In the genomic region with DNA sequence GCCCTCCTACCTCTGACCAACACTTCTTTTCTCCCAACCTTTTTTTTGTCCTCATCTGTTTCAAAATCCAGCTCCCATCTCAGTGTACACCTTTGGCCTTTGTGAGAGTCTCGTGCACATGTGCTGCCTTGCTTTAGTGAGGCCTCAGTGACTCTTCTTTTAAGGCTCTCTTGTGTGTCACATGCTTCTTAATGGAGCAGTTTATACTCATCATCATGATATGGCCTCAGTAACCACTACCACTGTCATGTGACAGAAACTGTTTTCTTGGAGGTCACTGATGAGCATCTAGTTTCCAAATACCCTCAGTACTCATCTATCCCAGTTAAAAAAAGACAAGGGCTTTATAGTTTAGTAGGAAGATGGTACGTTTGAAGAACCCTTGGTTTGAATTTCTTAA, we compare ENCODE assay signal across 16 cellular contexts. TPM values are rescaled to one million over a fixed set of nuclear protein-coding genes. Genes with fewer than 3 reads are reported as not detected.
DNase-seq lines count a peak whose midpoint lies in the region; TF ChIP-seq lines count a peak whose summit lies in the region.
"Had no signal": no experiment of that assay in that cellular context is flagged by ENCODE, and none has a peak within 500 bp of the region (broad histone marks: within the 10 kb centered on the region; RNA-seq: fewer than 3 reads in every experiment).

No MANE protein-coding gene starts in this region.

- H3K27me3 Mint-ChIP-seq in CD14-positive monocyte (ENCODE audit: low read depth in 3 of 3) (peaks cover 0 to 12% (median 2%) of the 10 kb centered on the region in 3 donors), HFFc6 (ENCODE audit: insufficient read depth) (peaks cover 3% of the 10 kb centered on the region; the same call in 1 of the 2 replicates)
- H3K27me3 Mint-ChIP-seq in T-helper 2 cell treated with Interferon-gamma antibody and Interleukin-4, amounts not matched to agents 5 μg/mL and 100 μg/mL, for 36 hours (ENCODE audit: low read depth) = peaks cover 32% of the 10 kb centered on the region

- H3K4me1 Mint-ChIP-seq in CD14-positive monocyte (peaks cover 23% of the 10 kb centered on the region), HFFc6 (ENCODE audit: low read depth) (peaks cover 93% of the 10 kb centered on the region)
- H3K4me1 Mint-ChIP-seq in T-helper 2 cell treated with Interferon-gamma antibody and Interleukin-4, amounts not matched to agents 5 μg/mL and 100 μg/mL, for 36 hours (ENCODE audit: low read depth) = no peaks in the 10 kb centered on the region
- H3K4me1 Mint-ChIP-seq: CD4-positive, alpha-beta memory T cell had no signal

- H3K9me3 Mint-ChIP-seq in CD14-positive monocyte (peaks cover 0 to 6% (median 2%) of the 10 kb centered on the region in 7 donors), HFFc6 (peaks cover 17% of the 10 kb centered on the region; the same call in 1 of the 2 replicates)
- H3K9me3 Mint-ChIP-seq in T-helper 2 cell treated with Interferon-gamma antibody and Interleukin-4, amounts not matched to agents 5 μg/mL and 100 μg/mL, for 36 hours = no peaks in the 10 kb centered on the region

- H3K36me3 Mint-ChIP-seq in CD14-positive monocyte (no peaks in the 10 kb centered on the region), HFFc6 (ENCODE audit: low read depth) (peaks cover 37% of the 10 kb centered on the region)
- no peaks in the 10 kb centered on the region for H3K36me3 Mint-ChIP-seq in T-helper 2 cell treated with Interferon-gamma antibody and Interleukin-4, amounts not matched to agents 5 μg/mL and 100 μg/mL, for 36 hours (ENCODE audit: low read depth)
- H3K36me3 Mint-ChIP-seq: CD4-positive, alpha-beta memory T cell had no signal

- H3K4me1 ChIP-seq in colonic mucosa (no peaks in the 10 kb centered on the region), ascending aorta (no peaks in the 10 kb centered on the region)

- no peaks in the 10 kb centered on the region for H3K9me3 ChIP-seq in colonic mucosa
- peaks cover 0 to 16% of the 10 kb centered on the region in 2 donors for H3K9me3 ChIP-seq in ascending aorta

- no peak overlapping the region for H3K4me3 Mint-ChIP-seq in CD14-positive monocyte
- H3K4me3 Mint-ChIP-seq in HFFc6 = peak overlapping the region; percentile 54
- no peak overlapping the region for H3K4me3 Mint-ChIP-seq in T-helper 2 cell treated with Interferon-gamma antibody and Interleukin-4, amounts not matched to agents 5 μg/mL and 100 μg/mL, for 36 hours
- H3K4me3 Mint-ChIP-seq: B cell; CD4-positive, alpha-beta memory T cell had no signal

- H3K36me3 ChIP-seq in colonic mucosa (no peaks in the 10 kb centered on the region), ascending aorta (no peaks in the 10 kb centered on the region)

- H3K4me3 ChIP-seq in colonic mucosa (no peak overlapping the region), ascending aorta (no peak overlapping the region)

- no peak overlapping the region for H3K27ac ChIP-seq in colonic mucosa
- H3K27ac ChIP-seq in ascending aorta = no peak overlapping the region

- H3K27ac Mint-ChIP-seq in CD14-positive monocyte = peak overlapping the region in 5 of 7 donors; percentile 5 to 43 (median 33)
- H3K27ac Mint-ChIP-seq in HFFc6 = peak overlapping the region; percentile 87
- no peak overlapping the region for H3K27ac Mint-ChIP-seq in T-helper 2 cell treated with Interferon-gamma antibody and Interleukin-4, amounts not matched to agents 5 μg/mL and 100 μg/mL, for 36 hours
- H3K27ac Mint-ChIP-seq: B cell; CD4-positive, alpha-beta memory T cell had no signal

- TF ChIP-seq CTCF in CD14-positive monocyte (IDR thresholded peaks at IDR 0.05) (no peak), HFFc6 (IDR thresholded peaks at IDR 0.05) (no peak), colonic mucosa (IDR thresholded peaks at IDR 0.05) (no peak), ascending aorta (IDR thresholded peaks at IDR 0.05) (no peak)

- H3K9ac ChIP-seq in colonic mucosa (ENCODE audit: low read depth in 2 of 2, low read length in 2 of 2) = no peak overlapping the region

- DNase-seq in CD14-positive monocyte (ENCODE audit: low spot score) (no peak), HFFc6 (peak; percentile 57), colonic mucosa (peak; percentile 1), myocyte (ENCODE audit: low read depth) (peak; percentile 46), AG20443 (ENCODE audit: low spot score) (no peak), ascending aorta (ENCODE audit: low spot score in 2 of 2) (no peak), SHP77 treated with DMSO at 0.1 percent for 48 hours (lab: John Stamatoyannopoulos, UW) (no peak)
- no peak for DNase-seq in T-helper 2 cell treated with Interferon-gamma antibody and Interleukin-4, amounts not matched to agents 5 μg/mL and 100 μg/mL, for 36 hours (ENCODE audit: low spot score)
- DNase-seq: CD4-positive, alpha-beta memory T cell; DND-41; GF-D8; KG1; NCI-H1048; NCI-H2081 treated with DMSO at 0.1 percent for 48 hours; NCI-H510A treated with DMSO at 0.1 percent for 48 hours had no signal

- H3K27me3 ChIP-seq in colonic mucosa (no peaks in the 10 kb centered on the region), ascending aorta (no peaks in the 10 kb centered on the region)

- intact Hi-C loops in CD14-positive monocyte (cut with micrococcal nuclease) (no loop called here), colonic mucosa (cut with DNase I) (no loop called here), ascending aorta (cut with DNase I) (no loop called here)

RNA-seq across cellular contexts. Expression of gene ARHGAP22, which starts 8.1 kb away (rescaled TPM):
- polyA plus RNA-seq in CD14-positive monocyte = 1 to 10 TPM; 1.5 to 1.9 TPM
- total RNA-seq in HFFc6 (2021; fragmentation: NEBNext Ultra II Directional; extraction: Animal tissue kit (Norgen Biotek cat#: 25700)) = 100 to 1,000 TPM in 1 of 6 experiments, 10 to 100 TPM in 5; 74.3 to 117 (median 95.7) TPM
- total RNA-seq in colonic mucosa = 1 to 10 TPM in 1 of 2 donors, under 1 TPM in 1; 0.86 to 1.6 TPM
- 42.8 and 46.6 TPM in 2 replicates for total RNA-seq in myocyte
- polyA plus RNA-seq in myocyte (2012) = 54.3 TPM
- total RNA-seq in ascending aorta = 2.0 TPM
- polyA plus RNA-seq: CD4-positive, alpha-beta memory T cell had no signal

Comparison
In these comparisons a context has a peak if more than half of its experiments do, and no peak if none do; other contexts are left out.
1. DNase-seq: peak in HFFc6 (single experiment), colonic mucosa (single experiment) and myocyte (single experiment); none in CD14-positive monocyte (single experiment), AG20443 (single experiment), ascending aorta (0 of 2), SHP77 treated with DMSO at 0.1 percent for 48 hours (single experiment) and T-helper 2 cell treated with Interferon-gamma antibody and Interleukin-4, amounts not matched to agents 5 μg/mL and 100 μg/mL, for 36 hours (single experiment).
2. RNA of gene ARHGAP22, which starts 8.1 kb away (total RNA-seq): 74.3 to 117 TPM in HFFc6 and 42.8 to 46.6 TPM in myocyte; 2.0 TPM in ascending aorta (single experiment) and 0.86 to 1.6 TPM in colonic mucosa; every median in the first group is over 10 times any median in the second.